Comparison of ENCODE assay signal across 11 cellular contexts in genomic region chr12:32897688-32898573, GRCh38. TPM values are rescaled to one million over a fixed set of nuclear protein-coding genes. Genes with fewer than 3 reads are reported as not detected.
DNase-seq lines count a peak whose midpoint lies in the region; ATAC-seq and TF ChIP-seq lines count a peak whose summit lies in the region.
"Had no signal": no experiment of that assay in that cellular context is flagged by ENCODE, and none has a peak within 500 bp of the region (broad histone marks: within the 10 kb centered on the region; RNA-seq: fewer than 3 reads in every experiment).

No MANE protein-coding gene starts in this region.

- H3K27ac Mint-ChIP-seq in natural killer cell, result peak overlapping the region in 1 of 2 donors; percentile 36

- no peaks in the 10 kb centered on the region for H3K36me3 Mint-ChIP-seq in natural killer cell

- H3K27me3 Mint-ChIP-seq in natural killer cell (ENCODE audit: low read depth in 2 of 2), result peaks cover 24 to 30% of the 10 kb centered on the region in 2 donors

- intact Hi-C loops in mammary epithelial cell (cut with micrococcal nuclease) (loop anchor here (1.0 to 10.0 kb wide), 5 partner anchors 19 to 493 kb away; partner anchors contain the start of gene DNM1L), natural killer cell (cut with micrococcal nuclease) (no loop called here)

- peak overlapping the region; percentile 83 for H3K27ac ChIP-seq in mammary epithelial cell (ENCODE audit: insufficient read depth, low read depth, low read length)
- H3K27ac ChIP-seq: thoracic aorta had no signal

- H4K20me1 ChIP-seq in mammary epithelial cell (ENCODE audit: insufficient read depth, low read length), result no peaks in the 10 kb centered on the region

- H2AFZ ChIP-seq in mammary epithelial cell (ENCODE audit: low read depth, low read length), result peak overlapping the region; percentile 24

- peak overlapping the region; percentile 75 for H3K4me2 ChIP-seq in mammary epithelial cell (ENCODE audit: insufficient read depth, low read depth, low read length)

- H3K36me3 ChIP-seq in mammary epithelial cell (ENCODE audit: insufficient read depth, low read length), result no peaks in the 10 kb centered on the region
- H3K36me3 ChIP-seq: thoracic aorta had no signal

- POLR2A ChIA-PET in HEK293T (lab: Yijun Ruan, JAX), result interaction anchor here (4.3 kb wide), 1 partner anchor 143 kb away, joined by 19 read pairs; the partner anchor contains the start of gene YARS2

- in situ Hi-C loops in mammary epithelial cell (cut with MboI; ENCODE audit: low sequenced_read_pairs in 2 of 2), result loop anchor here in 1 of 2 donors (10.0 kb wide), 1 partner anchor 143 kb away; the partner anchor contains the start of gene YARS2

- H3K9me3 Mint-ChIP-seq in natural killer cell, result no peaks in the 10 kb centered on the region

- H3K4me1 Mint-ChIP-seq in natural killer cell, result peaks cover 22% of the 10 kb centered on the region in 2 donors

- ATAC-seq in natural killer cell, result no peak
- ATAC-seq in GM19452 (IDR thresholded peaks at IDR 0.05; ENCODE audit: unreplicated experiment), result no peak

- no peaks in the 10 kb centered on the region for H3K9me3 ChIP-seq in mammary epithelial cell (replicated peaks; ENCODE audit: insufficient read depth, low read length)
- H3K9me3 ChIP-seq: thoracic aorta had no signal

- dilution Hi-C loops in mammary epithelial cell (cut with HindIII; ENCODE audit: low sequenced_read_pairs), result no loop called here

- peak overlapping the region; percentile 82 for H3K4me3 Mint-ChIP-seq in natural killer cell

- H3K4me3 ChIP-seq in LNCaP clone FGC (ENCODE audit: low read depth, low read length), result peak overlapping the region; percentile 51
- H3K4me3 ChIP-seq in mammary epithelial cell (replicated peaks in 1 of 3; ENCODE audit: insufficient read depth in 1 of 3, low read depth in 2 of 3, low read length in 3 of 3), result peak overlapping the region in 2 of 3 experiments; percentile 35 to 39

- CTCF ChIA-PET in mammary epithelial cell (lab: Charles Lee; ENCODE audit: low non-redundant PET), result no interaction called here
- CTCF ChIA-PET in HEK293T (lab: Yijun Ruan, JAX), result interaction anchor here (2.5 kb wide), 1 partner anchor 142 kb away, joined by 12 read pairs; the partner anchor contains the start of gene YARS2

- TF ChIP-seq CTCF in LNCaP clone FGC (IDR thresholded peaks at IDR 0.05; ENCODE audit: control insufficient read depth, extremely low read depth, insufficient read depth) (no peak), mammary epithelial cell (conservative IDR thresholded peaks at IDR 0.05 in 1 of 2, IDR thresholded peaks at IDR 0.05 in 1 of 2; ENCODE audit: extremely low read depth in 1 of 2, insufficient read depth in 1 of 2, low read depth in 1 of 2, low read length in 2 of 2) (no peak), natural killer cell (IDR thresholded peaks at IDR 0.05) (no peak)

- DNase-seq in DMS153 (lab: John Stamatoyannopoulos, UW), result peak; percentile 55
- DNase-seq in LNCaP clone FGC (ENCODE audit: low read depth), result no peak
- no peak for DNase-seq in mammary epithelial cell
- DNase-seq in natural killer cell, result no peak
- DNase-seq in CD1c-positive myeloid dendritic cell (ENCODE audit: extremely low spot score), result no peak
- DNase-seq in HEK293T (ENCODE audit: extremely low spot score), result no peak
- no peak for DNase-seq in DMS 273 (lab: John Stamatoyannopoulos, UW; ENCODE audit: unreplicated experiment)
- DNase-seq: left ventricle myocardium superior had no signal

- peaks cover 44% of the 10 kb centered on the region for H3K4me1 ChIP-seq in mammary epithelial cell (ENCODE audit: insufficient read depth, low read length)

- WGBS in mammary epithelial cell (ENCODE audit: low coverage, missing lambda C conversion rate), result 71% methylated on average over 9 of the region's 10 CpGs

- H3K27me3 ChIP-seq in mammary epithelial cell (ENCODE audit: insufficient read depth, low read length), result no peaks in the 10 kb centered on the region

- peaks cover 36% of the 10 kb centered on the region for H3K79me2 ChIP-seq in mammary epithelial cell (ENCODE audit: insufficient read depth, low read length)

- H3K9ac ChIP-seq in mammary epithelial cell (ENCODE audit: insufficient read depth, low read length), result peak overlapping the region; percentile 68

- no TSS peak for BruUV-seq in mammary epithelial cell (replicated peaks; lab: Mats Ljungman, UMichigan)

TF ChIP-seq in HEK293T, 16 proteins besides CTCF, POLR2A, EP300 and RAD21:
- TF ChIP-seq FOXK2 (IDR thresholded peaks at IDR 0.05), result no peak
- TF ChIP-seq BHLHE40 (IDR thresholded peaks at IDR 0.05; ENCODE audit: borderline replicate concordance), result no peak
- no peak for TF ChIP-seq ELF4 (IDR thresholded peaks at IDR 0.05)
- no peak for TF ChIP-seq PKNOX1 (IDR thresholded peaks at IDR 0.05)
- TF ChIP-seq LEF1 (IDR thresholded peaks at IDR 0.05; ENCODE audit: borderline replicate concordance), result no peak
- TF ChIP-seq ZNF384 (IDR thresholded peaks at IDR 0.05), result no peak
- no peak for TF ChIP-seq SUZ12 (IDR thresholded peaks at IDR 0.05)
- TF ChIP-seq FOXA1 (IDR thresholded peaks at IDR 0.05), result no peak
- no peak for TF ChIP-seq NFRKB (IDR thresholded peaks at IDR 0.05)
- no peak for TF ChIP-seq FOXM1 (IDR thresholded peaks at IDR 0.05; ENCODE audit: borderline replicate concordance)
- no peak for TF ChIP-seq CTBP1 (IDR thresholded peaks at IDR 0.05; ENCODE audit: borderline replicate concordance)

RNA-seq across cellular contexts. Expression of gene PKP2, which starts 1.4 kb away (rescaled TPM):
- total RNA-seq in mammary epithelial cell (10 to 100 TPM; 42.3 to 42.8 TPM), natural killer cell (1 to 10 TPM in 1 of 3 donors, under 1 TPM in 2; 0.16 to 1.8 (median 0.52) TPM)
- 35.8 TPM for polyA plus RNA-seq in mammary epithelial cell
- 51.7 TPM for polyA minus RNA-seq in mammary epithelial cell
- total RNA-seq: SK-MEL-5 had no signal

Comparison
In these comparisons a context has a peak if more than half of its experiments do, and no peak if none do; other contexts are left out.
1. RNA of gene PKP2, which starts 1.4 kb away (total RNA-seq): 42.3 to 42.8 TPM in mammary epithelial cell; 0.16 to 1.8 TPM in natural killer cell; every median in the first group is over 10 times any median in the second.